ENCODE assay signal across 8 cellular contexts in the genomic region with DNA sequence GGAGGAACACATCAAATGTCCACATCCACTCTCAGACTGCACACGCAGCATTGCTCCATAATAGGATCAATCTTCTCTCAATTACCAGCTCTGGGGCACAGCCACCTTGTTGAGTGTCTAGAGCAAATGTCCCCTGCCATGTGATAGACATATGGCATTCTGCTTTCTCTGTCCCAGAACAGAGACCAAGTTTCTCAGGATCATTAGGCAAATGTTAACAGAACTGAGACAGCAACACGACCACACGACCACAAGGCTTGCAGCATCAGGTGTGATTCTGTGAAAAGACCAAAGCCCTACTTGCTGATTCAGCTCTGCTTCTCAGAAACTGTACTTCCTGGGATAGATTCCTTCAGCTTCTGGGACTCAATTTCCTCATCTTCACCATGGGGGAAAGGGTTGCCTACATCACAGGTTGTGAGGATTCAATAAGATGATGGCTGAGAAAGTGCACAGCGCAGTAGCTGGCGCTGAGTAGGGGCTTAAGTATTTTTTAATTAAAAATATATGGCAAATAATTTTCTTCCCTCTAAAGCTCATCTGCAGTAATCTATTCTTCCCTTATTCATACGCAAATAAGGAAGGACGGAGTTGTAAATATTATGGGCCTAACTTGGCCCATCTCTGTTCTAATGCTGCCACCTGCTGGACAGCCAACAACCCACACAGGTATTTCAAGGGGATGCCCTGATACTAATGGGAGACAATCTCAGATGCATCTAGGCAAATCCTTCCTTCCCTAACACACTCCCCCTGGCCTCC. TPM values are rescaled to one million over a fixed set of nuclear protein-coding genes. Genes with fewer than 3 reads are reported as not detected.
DNase-seq lines count a peak whose midpoint lies in the region; ATAC-seq and TF ChIP-seq lines count a peak whose summit lies in the region.

No MANE protein-coding gene starts in this region.

- CTCF ChIA-PET in PC-3 (lab: Charles Lee): interaction anchor here (0.6 to 1.6 kb wide), 9 partner anchors 87 to 766 kb away, joined by 3 to 17 read pairs (median 4); a partner anchor contains a TSS

- TF ChIP-seq POLR2A in stomach (IDR thresholded peaks at IDR 0.05): no peak

- H3K79me2 ChIP-seq in PC-3 (ENCODE audit: low read length): no peaks in the 10 kb centered on the region
- no peaks in the 10 kb centered on the region for H3K79me2 ChIP-seq in neural cell (replicated peaks; ENCODE audit: insufficient read depth, low read length)

- H3K36me3 ChIP-seq in PC-3 (ENCODE audit: low read depth, low read length): no peaks in the 10 kb centered on the region
- H3K36me3 ChIP-seq in neural cell (ENCODE audit: insufficient read depth, low read length): no peaks in the 10 kb centered on the region
- no peaks in the 10 kb centered on the region for H3K36me3 ChIP-seq in stomach

- H3K9ac ChIP-seq in PC-3 (ENCODE audit: low read length) (no peak overlapping the region), neural cell (ENCODE audit: low read length) (no peak overlapping the region)

- WGBS in stomach, 5 donors: 60 to 68% (median 67%) methylated on average over 7 of the region's 7 CpGs

- TF ChIP-seq EP300 in neural cell (conservative IDR thresholded peaks at IDR 0.05; ENCODE audit: poor library complexity, severe bottlenecking) (no peak), stomach (IDR thresholded peaks at IDR 0.05) (no peak)

- intact Hi-C loops in PC-3 (cut with micrococcal nuclease) (loop anchor here (1.0 to 2.0 kb wide), 8 partner anchors 43 to 855 kb away; a partner anchor contains a TSS), stomach (cut with DNase I; ENCODE audit: low total_unique reads) (loop anchor here (5.0 to 10.0 kb wide), 2 partner anchors 760 to 993 kb away; no protein-coding TSS in a partner anchor)

- POLR2A ChIA-PET in PC-3 (lab: Charles Lee; ENCODE audit: unreplicated experiment): no interaction called here

- no peaks in the 10 kb centered on the region for H3K4me1 ChIP-seq in PC-3 (ENCODE audit: insufficient read depth, low read length)
- H3K4me1 ChIP-seq in stomach: peaks cover 0 to 7% (median 0%) of the 10 kb centered on the region in 4 donors

- DNase-seq in GM13977 (ENCODE audit: low spot score) (peak; percentile 45), HuH-7 (ENCODE audit: low spot score) (peak; percentile 49), PC-3 (peak; percentile 85), activated T-cell treated with anti-CD3 and anti-CD28 coated beads for 48 hours (ENCODE audit: low read depth) (peak; percentile 44), fibroblast of gingiva (ENCODE audit: low read depth) (peak; percentile 53), stomach (peak; percentile 79)

- TF ChIP-seq RAD21 in neural cell (conservative IDR thresholded peaks at IDR 0.05): peak; percentile 98

- H3K27ac ChIP-seq in 22Rv1 (no peak overlapping the region), PC-3 (ENCODE audit: low read length) (no peak overlapping the region), neural cell (ENCODE audit: low read length) (no peak overlapping the region), stomach (no peak overlapping the region)

- in situ Hi-C loops in GM13977 (cut with MboI; ENCODE audit: low pct_unique_long_range_greater_than_20kb, low sequenced_read_pairs, unreplicated experiment): loop anchor here (10.0 to 25.0 kb wide), 2 partner anchors 763 to 850 kb away; no protein-coding TSS in a partner anchor

- no TSS peak for BruUV-seq in PC-3 (replicated peaks; lab: Mats Ljungman, UMichigan)

- no peaks in the 10 kb centered on the region for H3F3A ChIP-seq in PC-3 (ENCODE audit: low read length, unreplicated experiment)
- no peaks in the 10 kb centered on the region for H3F3A ChIP-seq in neural cell (ENCODE audit: insufficient read depth, low read length, poor library complexity, severe bottlenecking)

- no peaks in the 10 kb centered on the region for H4K20me1 ChIP-seq in PC-3 (ENCODE audit: low read length)
- H4K20me1 ChIP-seq in neural cell (ENCODE audit: insufficient read depth): no peaks in the 10 kb centered on the region

- TF ChIP-seq CTCF in 22Rv1 (IDR thresholded peaks at IDR 0.05) (peak; percentile 78), GM13977 (IDR thresholded peaks at IDR 0.05; ENCODE audit: extremely low read depth, insufficient read depth, missing control alignments) (peak; percentile 84), PC-3 (conservative IDR thresholded peaks at IDR 0.05; ENCODE audit: low read depth, low read length) (peak; percentile 91), neural cell (IDR thresholded peaks at IDR 0.05; ENCODE audit: poor library complexity, severe bottlenecking) (peak; percentile 95), stomach (IDR thresholded peaks at IDR 0.05) (peak in 5 of 7 experiments; percentile 69 to 88 (median 84))

- H3K27me3 ChIP-seq in PC-3 (ENCODE audit: low read length): no peaks in the 10 kb centered on the region
- H3K27me3 ChIP-seq in neural cell (ENCODE audit: insufficient read depth, low read depth, low read length): no peaks in the 10 kb centered on the region
- H3K27me3 ChIP-seq in stomach: no peaks in the 10 kb centered on the region

- ATAC-seq in PC-3: peak; percentile 97

- no peak overlapping the region for H2AFZ ChIP-seq in PC-3 (ENCODE audit: low read length)
- H2AFZ ChIP-seq in neural cell (ENCODE audit: low read depth, low read length): no peak overlapping the region

- H3K4me2 ChIP-seq in PC-3 (ENCODE audit: low read length) (no peak overlapping the region), neural cell (ENCODE audit: low read length) (no peak overlapping the region)

- H3K9me3 ChIP-seq in PC-3 (ENCODE audit: low read length) (no peaks in the 10 kb centered on the region), neural cell (ENCODE audit: low read length) (no peaks in the 10 kb centered on the region), stomach (no peaks in the 10 kb centered on the region)

- H3K9me2 ChIP-seq in PC-3 (replicated peaks; ENCODE audit: low read length): no peaks in the 10 kb centered on the region
- no peaks in the 10 kb centered on the region for H3K9me2 ChIP-seq in neural cell (ENCODE audit: insufficient read depth, low read length)

- H3K4me3 ChIP-seq in PC-3 (ENCODE audit: low read length) (no peak overlapping the region), neural cell (ENCODE audit: low read length) (no peak overlapping the region), stomach (no peak overlapping the region)

TF ChIP-seq in neural cell, 6 proteins besides CTCF, POLR2A, EP300 and RAD21:
- TF ChIP-seq TAF1 (IDR thresholded peaks at IDR 0.05; ENCODE audit: low read depth): no peak
- TF ChIP-seq EZH2 (IDR thresholded peaks at IDR 0.05; ENCODE audit: borderline replicate concordance, insufficient read depth, low read length, poor library complexity, severe bottlenecking): no peak
- TF ChIP-seq POLR2AphosphoS5 (IDR thresholded peaks at IDR 0.05): no peak
- TF ChIP-seq, protein P1, sequence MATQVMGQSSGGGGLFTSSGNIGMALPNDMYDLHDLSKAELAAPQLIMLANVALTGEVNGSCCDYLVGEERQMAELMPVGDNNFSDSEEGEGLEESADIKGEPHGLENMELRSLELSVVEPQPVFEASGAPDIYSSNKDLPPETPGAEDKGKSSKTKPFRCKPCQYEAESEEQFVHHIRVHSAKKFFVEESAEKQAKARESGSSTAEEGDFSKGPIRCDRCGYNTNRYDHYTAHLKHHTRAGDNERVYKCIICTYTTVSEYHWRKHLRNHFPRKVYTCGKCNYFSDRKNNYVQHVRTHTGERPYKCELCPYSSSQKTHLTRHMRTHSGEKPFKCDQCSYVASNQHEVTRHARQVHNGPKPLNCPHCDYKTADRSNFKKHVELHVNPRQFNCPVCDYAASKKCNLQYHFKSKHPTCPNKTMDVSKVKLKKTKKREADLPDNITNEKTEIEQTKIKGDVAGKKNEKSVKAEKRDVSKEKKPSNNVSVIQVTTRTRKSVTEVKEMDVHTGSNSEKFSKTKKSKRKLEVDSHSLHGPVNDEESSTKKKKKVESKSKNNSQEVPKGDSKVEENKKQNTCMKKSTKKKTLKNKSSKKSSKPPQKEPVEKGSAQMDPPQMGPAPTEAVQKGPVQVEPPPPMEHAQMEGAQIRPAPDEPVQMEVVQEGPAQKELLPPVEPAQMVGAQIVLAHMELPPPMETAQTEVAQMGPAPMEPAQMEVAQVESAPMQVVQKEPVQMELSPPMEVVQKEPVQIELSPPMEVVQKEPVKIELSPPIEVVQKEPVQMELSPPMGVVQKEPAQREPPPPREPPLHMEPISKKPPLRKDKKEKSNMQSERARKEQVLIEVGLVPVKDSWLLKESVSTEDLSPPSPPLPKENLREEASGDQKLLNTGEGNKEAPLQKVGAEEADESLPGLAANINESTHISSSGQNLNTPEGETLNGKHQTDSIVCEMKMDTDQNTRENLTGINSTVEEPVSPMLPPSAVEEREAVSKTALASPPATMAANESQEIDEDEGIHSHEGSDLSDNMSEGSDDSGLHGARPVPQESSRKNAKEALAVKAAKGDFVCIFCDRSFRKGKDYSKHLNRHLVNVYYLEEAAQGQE (IDR thresholded peaks at IDR 0.05; ENCODE audit: borderline replicate concordance): no peak
- no peak for TF ChIP-seq MXI1 (conservative IDR thresholded peaks at IDR 0.05; ENCODE audit: poor library complexity, severe bottlenecking)
- peak; percentile 99 for TF ChIP-seq SMC3 (conservative IDR thresholded peaks at IDR 0.05; ENCODE audit: poor library complexity)
TF ChIP-seq in neural cell: peak in this region for 1.

RNA-seq across cellular contexts. Expression of a gene that starts 54.3 kb away (rescaled TPM):
- 33.5 and 45.2 TPM in 2 replicates for total RNA-seq in PC-3 (2014; rRNA removed)
- 89.6 and 92.6 TPM in 2 replicates for polyA plus RNA-seq in neural cell
- 213 and 248 TPM in 2 replicates for polyA minus RNA-seq in neural cell
- total RNA-seq in stomach: 100 to 1,000 TPM in 2 of 5 donors, 10 to 100 TPM in 3; 35.6 to 200 (median 93.3) TPM
- polyA plus RNA-seq in stomach: 10 to 100 TPM; 14.6 to 22.6 (median 16.9) TPM
